Comparison of ENCODE assay signal across 1 cellular context in the genomic region with DNA sequence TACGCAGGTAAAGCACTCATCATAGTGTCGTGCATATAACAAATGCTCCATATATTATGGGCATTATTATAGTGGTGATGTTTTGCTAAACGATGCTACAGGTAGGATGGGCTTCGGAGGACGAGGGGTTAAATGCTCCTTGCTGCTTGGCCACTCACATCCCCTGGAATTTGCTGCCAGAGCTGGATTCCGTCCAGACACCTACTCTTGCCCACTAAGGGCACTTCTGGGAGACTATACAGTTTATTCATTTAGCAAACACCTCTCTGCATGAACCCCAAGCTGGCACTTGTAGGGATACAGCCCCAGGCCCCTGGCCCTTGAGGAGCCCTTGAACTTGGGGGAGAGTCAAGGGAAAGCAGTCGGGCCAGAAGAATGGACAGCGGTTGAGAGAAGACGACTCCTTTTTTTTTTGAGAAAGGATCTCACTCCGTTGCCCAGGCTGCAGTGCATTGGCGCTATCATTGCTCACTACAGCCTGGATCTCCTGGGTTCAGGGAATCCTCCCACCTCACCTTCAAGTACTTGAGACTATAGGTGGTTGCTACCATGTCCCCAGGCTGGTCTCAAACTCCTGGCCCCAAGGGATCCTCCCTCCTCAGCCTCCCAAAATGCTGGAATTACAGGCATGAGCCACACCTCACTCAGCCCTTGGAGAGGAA.
TF ChIP-seq lines count a peak whose summit lies in the region.

No MANE protein-coding gene starts in this region.

TF ChIP-seq in SK-N-SH treated with all-trans-retinoic acid at 6 μM for 48 hours, 23 proteins besides CTCF, POLR2A, EP300 and RAD21 (continued from another document):
- no peak for TF ChIP-seq PPARA (CRISPR knock-in tag; IDR thresholded peaks at IDR 0.05; ENCODE audit: borderline replicate concordance)
- no peak for TF ChIP-seq RARB (CRISPR knock-in tag; IDR thresholded peaks at IDR 0.05)
- no peak for TF ChIP-seq ARNTL (CRISPR knock-in tag; IDR thresholded peaks at IDR 0.05; ENCODE audit: borderline replicate concordance, low read depth)
- TF ChIP-seq ZNF8 (CRISPR knock-in tag; IDR thresholded peaks at IDR 0.05), result no peak
- no peak for TF ChIP-seq SNAI2 (CRISPR knock-in tag; IDR thresholded peaks at IDR 0.05)
- TF ChIP-seq ZNF565 (CRISPR knock-in tag; conservative IDR thresholded peaks at IDR 0.05; ENCODE audit: low read depth), result no peak
